In the genomic region with DNA sequence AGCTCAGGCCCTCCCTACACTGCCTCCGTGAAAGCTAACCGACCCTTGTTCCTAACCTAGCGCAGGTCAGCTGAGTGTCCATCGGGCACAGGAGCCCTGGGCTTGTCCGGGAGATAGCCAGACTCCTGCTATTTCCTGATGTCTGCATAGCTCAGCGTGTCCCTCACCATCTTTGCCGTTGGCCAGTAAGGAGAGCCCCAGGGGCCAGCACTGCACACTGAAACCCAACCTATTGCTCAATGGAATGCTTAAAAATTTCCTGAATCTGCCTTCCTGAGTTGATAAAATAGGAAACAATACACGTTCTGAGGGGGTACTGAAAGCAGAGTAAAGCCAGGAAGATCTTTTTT, we compare ENCODE assay signal across 8 cellular contexts. TPM values are rescaled to one million over a fixed set of nuclear protein-coding genes. Genes with fewer than 3 reads are reported as not detected.
DNase-seq lines count a peak whose midpoint lies in the region; ATAC-seq and TF ChIP-seq lines count a peak whose summit lies in the region.

No MANE protein-coding gene starts in this region.

- DNase-seq in activated T-cell treated with anti-CD3 and anti-CD28 coated beads, Interleukin-2, amount 50 U/mL, for 24 hours: peak; percentile 61
- DNase-seq in activated T-cell treated with anti-CD3 and anti-CD28 coated beads for 4 hours: no peak
- DNase-seq in activated CD8-positive, alpha-beta T cell treated with anti-CD3 and anti-CD28 coated beads, Interleukin-2, amount 10 ng/mL, durations not matched to agents 7 days and 5 days: no peak
- peak; percentile 83 for DNase-seq in iris pigment epithelial cell (ENCODE audit: low read depth)
- DNase-seq in posterior cingulate gyrus: no peak
- no peak for DNase-seq in MM.1S
- DNase-seq in central memory CD4-positive, alpha-beta T cell: no peak

- H3K27me3 Mint-ChIP-seq in activated T-cell treated with anti-CD3 and anti-CD28 coated beads, Interleukin-2, amount 50 U/mL, for 24 hours: no peaks in the 10 kb centered on the region
- peaks cover 10% of the 10 kb centered on the region for H3K27me3 Mint-ChIP-seq in activated CD8-positive, alpha-beta T cell treated with anti-CD3 and anti-CD28 coated beads, Interleukin-2, amount 10 ng/mL, durations not matched to agents 7 days and 5 days (ENCODE audit: low read depth)

- peaks cover 43% of the 10 kb centered on the region for H3K36me3 Mint-ChIP-seq in activated T-cell treated with anti-CD3 and anti-CD28 coated beads, Interleukin-2, amount 50 U/mL, for 24 hours (ENCODE audit: low read depth)
- H3K36me3 Mint-ChIP-seq in activated CD8-positive, alpha-beta T cell treated with anti-CD3 and anti-CD28 coated beads, Interleukin-2, amount 10 ng/mL, durations not matched to agents 7 days and 5 days (ENCODE audit: low read depth): peaks cover 13% of the 10 kb centered on the region

- CTCF ChIA-PET in activated CD8-positive, alpha-beta T cell treated with anti-CD3 and anti-CD28 coated beads, Interleukin-2, amount 10 ng/mL, durations not matched to agents 7 days and 5 days (lab: Charles Lee): interaction anchor here (0.6 to 7.9 kb wide), 14 partner anchors 9 to 354 kb away, joined by 3 to 106 read pairs (median 8); no protein-coding TSS in a partner anchor

- H2AFZ ChIP-seq in MM.1S (ENCODE audit: low read length): no peak overlapping the region

- peak overlapping the region; percentile 98 for H3K27ac Mint-ChIP-seq in activated T-cell treated with anti-CD3 and anti-CD28 coated beads, Interleukin-2, amount 50 U/mL, for 24 hours
- peak overlapping the region; percentile 90 for H3K27ac Mint-ChIP-seq in activated CD8-positive, alpha-beta T cell treated with anti-CD3 and anti-CD28 coated beads, Interleukin-2, amount 10 ng/mL, durations not matched to agents 7 days and 5 days

- 2% methylated on average over 8 of the region's 8 CpGs for WGBS in thymus

- H3F3A ChIP-seq in MM.1S (ENCODE audit: insufficient read depth, low read length): peaks cover 40% of the 10 kb centered on the region

- H3K4me1 ChIP-seq in thymus (ENCODE audit: control insufficient read depth, insufficient read depth, low read length) (peaks cover 54% of the 10 kb centered on the region), MM.1S (ENCODE audit: low read length) (peaks cover 59% of the 10 kb centered on the region)

- no peaks in the 10 kb centered on the region for H3K9me3 Mint-ChIP-seq in activated T-cell treated with anti-CD3 and anti-CD28 coated beads, Interleukin-2, amount 50 U/mL, for 24 hours
- no peaks in the 10 kb centered on the region for H3K9me3 Mint-ChIP-seq in activated CD8-positive, alpha-beta T cell treated with anti-CD3 and anti-CD28 coated beads, Interleukin-2, amount 10 ng/mL, durations not matched to agents 7 days and 5 days (ENCODE audit: insufficient read depth)

- H3K4me2 ChIP-seq in MM.1S (ENCODE audit: low read depth, low read length): no peak overlapping the region

- H3K9me3 ChIP-seq in thymus (ENCODE audit: control insufficient read depth): no peaks in the 10 kb centered on the region
- no peaks in the 10 kb centered on the region for H3K9me3 ChIP-seq in MM.1S (replicated peaks; ENCODE audit: insufficient read depth, low read length)

- POLR2A ChIA-PET in activated CD8-positive, alpha-beta T cell treated with anti-CD3 and anti-CD28 coated beads, Interleukin-2, amount 10 ng/mL, durations not matched to agents 7 days and 5 days (lab: Charles Lee): interaction anchor here (0.6 to 6.1 kb wide), 15 partner anchors 9 to 1097 kb away, joined by 3 to 56 read pairs (median 9); no protein-coding TSS in a partner anchor

- no peak for TF ChIP-seq CTCF in MM.1S (IDR thresholded peaks at IDR 0.05; ENCODE audit: low read length)

- H3K4me1 Mint-ChIP-seq in activated T-cell treated with anti-CD3 and anti-CD28 coated beads, Interleukin-2, amount 50 U/mL, for 24 hours (ENCODE audit: low read depth): peaks cover 98% of the 10 kb centered on the region
- H3K4me1 Mint-ChIP-seq in activated CD8-positive, alpha-beta T cell treated with anti-CD3 and anti-CD28 coated beads, Interleukin-2, amount 10 ng/mL, durations not matched to agents 7 days and 5 days (ENCODE audit: low read depth): peaks cover 98% of the 10 kb centered on the region

- H3K4me3 ChIP-seq in thymus (ENCODE audit: low read length) (peak overlapping the region; percentile 82), MM.1S (ENCODE audit: low read length) (no peak overlapping the region)

- no peaks in the 10 kb centered on the region for H3K9me2 ChIP-seq in MM.1S (replicated peaks; ENCODE audit: insufficient read depth, low read length)

- H3K9ac ChIP-seq in MM.1S (ENCODE audit: low read length): no peak overlapping the region

- H3K36me3 ChIP-seq in thymus (ENCODE audit: control insufficient read depth, insufficient read depth) (peaks cover 3% of the 10 kb centered on the region), MM.1S (replicated peaks; ENCODE audit: insufficient read depth, low read length) (no peaks in the 10 kb centered on the region)

- H4K20me1 ChIP-seq in MM.1S (ENCODE audit: insufficient read depth, low read length): no peaks in the 10 kb centered on the region

- peak overlapping the region; percentile 87 for H3K4me3 Mint-ChIP-seq in activated T-cell treated with anti-CD3 and anti-CD28 coated beads, Interleukin-2, amount 50 U/mL, for 24 hours
- peak overlapping the region; percentile 82 for H3K4me3 Mint-ChIP-seq in activated CD8-positive, alpha-beta T cell treated with anti-CD3 and anti-CD28 coated beads, Interleukin-2, amount 10 ng/mL, durations not matched to agents 7 days and 5 days

- intact Hi-C loops in posterior cingulate gyrus (cut with DNase I): loop anchor here (10.0 kb wide), 1 partner anchor 62 kb away; no protein-coding TSS in a partner anchor

- H3K79me2 ChIP-seq in MM.1S (ENCODE audit: low read length): no peaks in the 10 kb centered on the region

- peak overlapping the region; percentile 98 for H3K27ac ChIP-seq in thymus (ENCODE audit: low read depth)
- H3K27ac ChIP-seq in MM.1S (ENCODE audit: low read length): no peak overlapping the region

- no peaks in the 10 kb centered on the region for H3K27me3 ChIP-seq in thymus (ENCODE audit: control insufficient read depth, insufficient read depth)
- H3K27me3 ChIP-seq in MM.1S (replicated peaks; ENCODE audit: insufficient read depth, low read length): peaks cover 24% of the 10 kb centered on the region

- ATAC-seq in activated CD8-positive, alpha-beta T cell treated with anti-CD3 and anti-CD28 coated beads, Interleukin-2, amount 10 ng/mL, durations not matched to agents 7 days and 5 days: no peak

RNA-seq across cellular contexts. Expression of gene RUNX1, which starts 2.2 kb away (rescaled TPM):
- total RNA-seq in activated CD8-positive, alpha-beta T cell treated with anti-CD3 and anti-CD28 coated beads, Interleukin-2, amount 10 ng/mL, durations not matched to agents 7 days and 5 days: 10 to 100 TPM; 10.4 to 10.6 TPM
- 29.6 TPM for polyA plus RNA-seq in thymus

Comparison
In these comparisons a context has a peak if more than half of its experiments do, and no peak if none do; other contexts are left out.
1. DNase-seq: peak in activated T-cell treated with anti-CD3 and anti-CD28 coated beads, Interleukin-2, amount 50 U/mL, for 24 hours (single experiment) and iris pigment epithelial cell (single experiment); none in activated T-cell treated with anti-CD3 and anti-CD28 coated beads for 4 hours (single experiment), activated CD8-positive, alpha-beta T cell treated with anti-CD3 and anti-CD28 coated beads, Interleukin-2, amount 10 ng/mL, durations not matched to agents 7 days and 5 days (single experiment), posterior cingulate gyrus (0 of 10), MM.1S (single experiment) and central memory CD4-positive, alpha-beta T cell (single experiment).